Comparison of ENCODE assay signal across 9 cellular contexts in the genomic region with DNA sequence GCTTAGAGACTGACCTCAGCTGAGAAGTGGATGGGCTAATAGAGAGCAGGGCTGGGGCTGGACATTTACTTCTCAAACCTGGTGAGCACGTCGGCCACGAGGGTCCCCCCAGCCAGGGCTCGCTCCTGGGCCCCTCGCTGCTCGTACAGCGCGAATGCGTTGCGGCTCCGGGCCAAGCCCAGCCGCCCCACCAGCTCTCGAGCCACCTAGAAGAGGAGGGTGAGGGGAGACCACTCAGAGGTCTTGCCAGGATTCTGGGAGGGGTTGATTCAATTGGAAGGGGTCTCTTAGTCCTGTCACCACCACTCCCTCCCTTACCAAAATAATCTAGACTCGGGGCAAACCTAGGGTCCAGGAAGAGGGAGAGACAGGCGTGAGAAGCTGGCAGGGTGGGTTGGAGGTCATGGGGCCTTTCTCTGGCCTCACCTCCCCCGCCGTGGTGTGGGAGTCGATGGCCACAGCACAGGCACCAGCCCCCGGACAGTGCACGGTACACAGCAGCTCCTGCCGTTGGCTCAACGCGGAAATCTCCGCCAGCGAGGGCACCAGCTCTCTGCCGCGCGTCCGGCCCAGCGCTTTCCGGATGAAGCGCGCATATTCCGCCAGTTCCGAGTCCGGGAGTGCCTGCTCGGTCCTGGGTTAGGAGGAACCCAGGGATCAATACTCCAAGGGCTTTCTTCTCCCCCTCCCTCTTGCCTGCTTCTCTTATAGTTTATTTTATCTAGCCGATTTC. TPM values are rescaled to one million over a fixed set of nuclear protein-coding genes. Genes with fewer than 3 reads are reported as not detected.
A peak's percentile ranks its signal among the peaks of the same experiment; 100 is the strongest.
DNase-seq lines count a peak whose midpoint lies in the region; ATAC-seq, FAIRE-seq and TF ChIP-seq lines count a peak whose summit lies in the region.
"Had no signal": no experiment of that assay in that cellular context is flagged by ENCODE, and none has a peak within 500 bp of the region (broad histone marks: within the 10 kb centered on the region; RNA-seq: fewer than 3 reads in every experiment).

No MANE protein-coding gene starts in this region.

- no peak for ATAC-seq in HG03045 (IDR thresholded peaks at IDR 0.05; ENCODE audit: unreplicated experiment)

- H3K27ac ChIP-seq in SK-N-MC = 0 out of 2 replicates have a peak overlapping the region, but pooled peaks have one; percentile 31

- no peak for TF ChIP-seq POLR2A in GM12892 (IDR thresholded peaks at IDR 0.05; ENCODE audit: low read depth, low read length)

- no peak overlapping the region for H3K9ac ChIP-seq in SK-N-MC (ENCODE audit: insufficient read length)

- no peak overlapping the region for H3K4me3 ChIP-seq in SK-N-MC

- H3K9me3 ChIP-seq in SK-N-MC (ENCODE audit: low read depth, low read length) = no peaks in the 10 kb centered on the region
- H3K9me3 ChIP-seq: Caco-2 had no signal

- peaks cover 51% of the 10 kb centered on the region for H3K36me3 ChIP-seq in SK-N-MC (ENCODE audit: insufficient read depth, low read length)

- no peak for FAIRE-seq in GM12892 (lab: Jason Lieb, UNC)
- FAIRE-seq: colon had no signal

- peak; percentile 10 for DNase-seq in CD1c-positive myeloid dendritic cell (ENCODE audit: extremely low spot score)
- DNase-seq in SK-N-MC (ENCODE audit: low read depth, low spot score) = no peak
- peak; percentile 50 for DNase-seq in left kidney (ENCODE audit: low read depth, low spot score)
- no peak for DNase-seq in A172 (ENCODE audit: low spot score)
- DNase-seq in GM12892 (ENCODE audit: insufficient read length) = no peak
- DNase-seq: Caco-2, NCI-H2081 had no signal

RNA-seq across cellular contexts. Expression of a gene that starts 5.7 kb away (rescaled TPM):
- 32.8 and 37.0 TPM in 2 replicates for total RNA-seq in A172 (2014; rRNA removed; shearing (Covaris generic))
- polyA plus RNA-seq in GM12892 (2012; ENCODE audit: missing spikeins) = 8.8 TPM

RNA-seq across cellular contexts. Expression of a gene that starts 10.6 kb away (rescaled TPM):
- 2.7 and 3.6 TPM in 2 replicates for total RNA-seq in A172 (2014; rRNA removed; shearing (Covaris generic))
- polyA plus RNA-seq in GM12892 (2012; ENCODE audit: missing spikeins) = 1.6 TPM

RNA-seq across cellular contexts. Expression of a gene that starts 11.2 kb away (rescaled TPM):
- total RNA-seq in A172 (2014; rRNA removed; shearing (Covaris generic)) = 19.2 and 20.8 TPM in 2 replicates
- 17.1 TPM for polyA plus RNA-seq in GM12892 (2012; ENCODE audit: missing spikeins)

RNA-seq across cellular contexts. Expression of a gene that starts 12.0 kb away (rescaled TPM):
- total RNA-seq in A172 (2014; rRNA removed; shearing (Covaris generic)) = 21.8 and 34.1 TPM in 2 replicates
- 15.9 TPM for polyA plus RNA-seq in GM12892 (2012; ENCODE audit: missing spikeins)

Comparison
In these comparisons a context has a peak if more than half of its experiments do, and no peak if none do; other contexts are left out.
1. DNase-seq: peak in CD1c-positive myeloid dendritic cell (single experiment) and left kidney (single experiment); none in SK-N-MC (single experiment), A172 (single experiment) and GM12892 (single experiment).